1 cellular context compared by ENCODE assay signal in the genomic region with DNA sequence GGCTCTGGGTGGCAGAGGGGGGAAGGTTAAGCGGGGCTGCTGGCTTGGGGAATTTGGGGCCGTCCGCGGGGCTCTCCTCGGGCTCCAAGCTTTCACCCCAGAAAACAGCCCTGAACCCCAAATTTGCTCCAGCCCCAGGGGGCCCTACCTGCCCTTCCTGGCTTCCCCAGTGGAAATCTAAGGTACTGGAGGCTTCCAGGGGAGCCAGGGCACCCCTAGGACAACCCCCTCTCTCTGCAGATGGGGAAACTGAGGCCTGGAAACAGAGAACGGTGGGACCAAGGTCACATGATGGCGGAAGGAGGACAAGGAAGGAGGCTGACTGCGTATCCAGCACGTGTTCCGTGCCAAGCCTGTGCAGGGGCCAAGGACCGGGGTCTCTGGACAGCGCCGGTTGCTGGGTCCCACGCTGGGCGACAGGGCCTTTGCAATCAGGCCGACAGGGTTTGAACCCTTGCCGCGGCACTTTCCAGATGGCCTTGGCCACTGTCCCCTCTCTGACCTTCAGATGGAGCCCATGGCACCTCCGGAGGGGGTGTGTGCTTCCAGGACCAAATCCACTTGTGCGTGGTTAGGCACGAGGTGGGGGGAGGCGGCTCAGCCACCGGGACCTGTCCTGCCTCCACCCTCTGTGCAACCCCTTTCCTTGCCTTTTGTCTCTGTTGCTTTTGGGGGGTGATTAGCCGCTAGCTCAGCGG.
A peak's percentile ranks its signal among the peaks of the same experiment; 100 is the strongest.
TF ChIP-seq lines count a peak whose summit lies in the region.

No MANE protein-coding gene starts in this region.

TF ChIP-seq in HEK293, 187 proteins besides CTCF, POLR2A, EP300 and RAD21 (continued from another document):
- peak; percentile 70 for TF ChIP-seq REST (tag by site-specific recombination; IDR thresholded peaks at IDR 0.05)
- TF ChIP-seq ZNF266 (tag by site-specific recombination; IDR thresholded peaks at IDR 0.05; ENCODE audit: low read depth) = no peak
- TF ChIP-seq ZNF169 (tag by site-specific recombination; IDR thresholded peaks at IDR 0.05) = no peak
- TF ChIP-seq ZBTB17 (tag by site-specific recombination; IDR thresholded peaks at IDR 0.05) = no peak
- TF ChIP-seq, protein P1, sequence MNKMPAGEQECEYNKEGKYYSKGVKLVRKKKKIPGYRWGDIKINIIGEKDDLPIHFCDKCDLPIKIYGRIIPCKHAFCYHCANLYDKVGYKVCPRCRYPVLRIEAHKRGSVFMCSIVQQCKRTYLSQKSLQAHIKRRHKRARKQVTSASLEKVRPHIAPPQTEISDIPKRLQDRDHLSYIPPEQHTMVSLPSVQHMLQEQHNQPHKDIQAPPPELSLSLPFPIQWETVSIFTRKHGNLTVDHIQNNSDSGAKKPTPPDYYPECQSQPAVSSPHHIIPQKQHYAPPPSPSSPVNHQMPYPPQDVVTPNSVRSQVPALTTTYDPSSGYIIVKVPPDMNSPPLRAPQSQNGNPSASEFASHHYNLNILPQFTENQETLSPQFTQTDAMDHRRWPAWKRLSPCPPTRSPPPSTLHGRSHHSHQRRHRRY (tag by site-specific recombination; IDR thresholded peaks at IDR 0.05) = no peak
- TF ChIP-seq ZBTB1 (tag by site-specific recombination; IDR thresholded peaks at IDR 0.05) = no peak
- no peak for TF ChIP-seq ZNF324 (tag by site-specific recombination; IDR thresholded peaks at IDR 0.05)
- no peak for TF ChIP-seq ZNF510 (tag by site-specific recombination; IDR thresholded peaks at IDR 0.05; ENCODE audit: insufficient replicate concordance)
- no peak for TF ChIP-seq ZNF785 (tag by site-specific recombination; IDR thresholded peaks at IDR 0.05)
- TF ChIP-seq ZNF514 (tag by site-specific recombination; IDR thresholded peaks at IDR 0.05) = no peak
- TF ChIP-seq KLF9 (tag by site-specific recombination; IDR thresholded peaks at IDR 0.05; ENCODE audit: low read depth) = no peak
- peak; percentile 30; the same call in 1 of the 2 replicates for TF ChIP-seq KLF10 (tag by site-specific recombination; IDR thresholded peaks at IDR 0.05)
- TF ChIP-seq ZNF18 (tag by site-specific recombination; IDR thresholded peaks at IDR 0.05) = no peak
- no peak for TF ChIP-seq ZNF639 (tag by site-specific recombination; IDR thresholded peaks at IDR 0.05)
- TF ChIP-seq ZNF558 (tag by site-specific recombination; IDR thresholded peaks at IDR 0.05) = no peak
- TF ChIP-seq ZBTB10 (tag by site-specific recombination; IDR thresholded peaks at IDR 0.05) = peak; percentile 66
- TF ChIP-seq, protein P2, sequence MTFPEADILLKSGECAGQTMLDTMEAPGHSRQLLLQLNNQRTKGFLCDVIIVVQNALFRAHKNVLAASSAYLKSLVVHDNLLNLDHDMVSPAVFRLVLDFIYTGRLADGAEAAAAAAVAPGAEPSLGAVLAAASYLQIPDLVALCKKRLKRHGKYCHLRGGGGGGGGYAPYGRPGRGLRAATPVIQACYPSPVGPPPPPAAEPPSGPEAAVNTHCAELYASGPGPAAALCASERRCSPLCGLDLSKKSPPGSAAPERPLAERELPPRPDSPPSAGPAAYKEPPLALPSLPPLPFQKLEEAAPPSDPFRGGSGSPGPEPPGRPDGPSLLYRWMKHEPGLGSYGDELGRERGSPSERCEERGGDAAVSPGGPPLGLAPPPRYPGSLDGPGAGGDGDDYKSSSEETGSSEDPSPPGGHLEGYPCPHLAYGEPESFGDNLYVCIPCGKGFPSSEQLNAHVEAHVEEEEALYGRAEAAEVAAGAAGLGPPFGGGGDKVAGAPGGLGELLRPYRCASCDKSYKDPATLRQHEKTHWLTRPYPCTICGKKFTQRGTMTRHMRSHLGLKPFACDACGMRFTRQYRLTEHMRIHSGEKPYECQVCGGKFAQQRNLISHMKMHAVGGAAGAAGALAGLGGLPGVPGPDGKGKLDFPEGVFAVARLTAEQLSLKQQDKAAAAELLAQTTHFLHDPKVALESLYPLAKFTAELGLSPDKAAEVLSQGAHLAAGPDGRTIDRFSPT (tag by site-specific recombination; IDR thresholded peaks at IDR 0.05) = no peak
- no peak for TF ChIP-seq ZNF239 (tag by site-specific recombination; IDR thresholded peaks at IDR 0.05)
